ENCODE assay signal across 18 cellular contexts in the genomic region with DNA sequence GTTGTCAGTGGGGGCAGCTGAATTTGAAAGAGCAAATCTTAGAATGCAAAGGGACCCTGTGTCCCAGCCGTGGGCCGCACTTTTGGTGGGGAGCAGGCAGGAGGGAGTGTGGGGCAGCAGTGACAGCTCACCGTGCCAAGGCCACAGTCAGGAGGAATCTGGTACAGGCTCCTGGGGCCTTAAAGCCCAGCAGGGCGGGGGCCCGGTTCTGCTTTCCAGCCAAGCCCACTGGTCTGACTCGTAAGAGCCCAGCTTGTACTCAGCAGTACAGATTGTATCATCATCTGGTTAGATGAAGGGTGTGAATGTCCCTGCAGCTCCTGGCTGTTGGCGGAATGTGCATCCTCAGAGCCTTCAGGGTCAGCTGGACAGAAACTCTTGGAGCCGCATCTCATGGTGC. TPM values are rescaled to one million over a fixed set of nuclear protein-coding genes. Genes with fewer than 3 reads are reported as not detected.
DNase-seq lines count a peak whose midpoint lies in the region; ATAC-seq and TF ChIP-seq lines count a peak whose summit lies in the region.
"Had no signal": no experiment of that assay in that cellular context is flagged by ENCODE, and none has a peak within 500 bp of the region (broad histone marks: within the 10 kb centered on the region; RNA-seq: fewer than 3 reads in every experiment).

No MANE protein-coding gene starts in this region.

- peaks cover 4% of the 10 kb centered on the region for H3K36me3 Mint-ChIP-seq in activated CD8-positive, alpha-beta T cell treated with anti-CD3 and anti-CD28 coated beads for 36 hours (ENCODE audit: low read depth)
- H3K36me3 Mint-ChIP-seq: activated naive CD4-positive, alpha-beta T cell treated with anti-CD3 and anti-CD28 coated beads, Interleukin-2, amount 50 U/mL, for 72 hours had no signal

- TF ChIP-seq POLR2A in tibial nerve (IDR thresholded peaks at IDR 0.05), result no peak

- intact Hi-C loops in activated CD8-positive, alpha-beta T cell treated with anti-CD3 and anti-CD28 coated beads for 36 hours (cut with micrococcal nuclease), result no loop called here
- intact Hi-C loops in tibial artery (cut with DNase I; ENCODE audit: low total_unique reads), result no loop called here

- ATAC-seq in activated CD8-positive, alpha-beta T cell treated with anti-CD3 and anti-CD28 coated beads for 36 hours, result no peak
- no peak for ATAC-seq in GM18868 (IDR thresholded peaks at IDR 0.05; ENCODE audit: unreplicated experiment)
- ATAC-seq: HCT116, left lobe of liver had no signal

- H3K9me3 Mint-ChIP-seq in activated CD8-positive, alpha-beta T cell treated with anti-CD3 and anti-CD28 coated beads for 36 hours, result no peaks in the 10 kb centered on the region
- H3K9me3 Mint-ChIP-seq: activated naive CD4-positive, alpha-beta T cell treated with anti-CD3 and anti-CD28 coated beads, Interleukin-2, amount 50 U/mL, for 72 hours; CD14-positive monocyte; neural crest cell had no signal

- peaks cover 21% of the 10 kb centered on the region for H3K36me3 ChIP-seq in muscle layer of colon (ENCODE audit: insufficient read depth, low read length)
- peaks cover 2 to 46% (median 6%) of the 10 kb centered on the region in 3 donors for H3K36me3 ChIP-seq in tibial nerve
- peaks cover 11 to 38% (median 36%) of the 10 kb centered on the region in 3 donors for H3K36me3 ChIP-seq in tibial artery

- H3K4me3 Mint-ChIP-seq in activated CD8-positive, alpha-beta T cell treated with anti-CD3 and anti-CD28 coated beads for 36 hours, result no peak overlapping the region
- H3K4me3 Mint-ChIP-seq: CD14-positive monocyte, neural crest cell had no signal

- H3K27ac ChIP-seq in muscle layer of colon (ENCODE audit: low read depth, low read length) (peak overlapping the region; percentile 49), tibial nerve (peak overlapping the region in 3 of 4 donors; percentile 41 to 64 (median 60)), tibial artery (no peak overlapping the region)
- H3K27ac ChIP-seq: hepatocyte had no signal

- CTCF ChIA-PET in activated CD8-positive, alpha-beta T cell treated with anti-CD3 and anti-CD28 coated beads for 36 hours (lab: Charles Lee), result interaction anchor here (0.8 to 3.1 kb wide), 7 partner anchors 8 to 56 kb away, joined by 3 to 12 read pairs (median 3); no protein-coding TSS in a partner anchor

- WGBS in tibial nerve, 2 donors, result 59 to 75% methylated on average over 5 to 7 of the region's 8 CpGs

- no peak overlapping the region for H3K9ac ChIP-seq in muscle layer of colon (ENCODE audit: low read length)

- no peak overlapping the region for H3K4me3 ChIP-seq in epithelial cell of esophagus (ENCODE audit: low read length)
- no peak overlapping the region for H3K4me3 ChIP-seq in muscle layer of colon (ENCODE audit: low read depth in 1 of 2, low read length in 2 of 2)
- H3K4me3 ChIP-seq in tibial nerve, result no peak overlapping the region
- no peak overlapping the region for H3K4me3 ChIP-seq in tibial artery
- H3K4me3 ChIP-seq: hepatocyte had no signal

- no peak for TF ChIP-seq EP300 in tibial nerve (IDR thresholded peaks at IDR 0.05)

- peaks cover 33% of the 10 kb centered on the region for H3K4me1 Mint-ChIP-seq in activated CD8-positive, alpha-beta T cell treated with anti-CD3 and anti-CD28 coated beads for 36 hours (ENCODE audit: low read depth)

- H3K9me3 ChIP-seq in muscle layer of colon (ENCODE audit: low read length) (no peaks in the 10 kb centered on the region), tibial nerve (no peaks in the 10 kb centered on the region), tibial artery (no peaks in the 10 kb centered on the region)

- TF ChIP-seq CTCF in activated CD8-positive, alpha-beta T cell treated with anti-CD3 and anti-CD28 coated beads for 36 hours (IDR thresholded peaks at IDR 0.05), result no peak
- TF ChIP-seq CTCF in epithelial cell of esophagus (IDR thresholded peaks at IDR 0.05; ENCODE audit: insufficient read depth, low read depth, low read length, missing control alignments), result no peak
- no peak for TF ChIP-seq CTCF in tibial nerve (IDR thresholded peaks at IDR 0.05)
- no peak for TF ChIP-seq CTCF in tibial artery (IDR thresholded peaks at IDR 0.05)

- no peak for DNase-seq in activated CD8-positive, alpha-beta T cell treated with anti-CD3 and anti-CD28 coated beads for 36 hours
- DNase-seq in epithelial cell of esophagus (ENCODE audit: low read depth) (peak; percentile 29), tibial nerve (ENCODE audit: low spot score in 2 of 2) (no peak), tibial artery (no peak), NCI-H345 (lab: John Stamatoyannopoulos, UW) (no peak), SIG-M5 (lab: John Stamatoyannopoulos, UW) (no peak)
- DNase-seq: activated CD4-positive, CD25-positive, alpha-beta regulatory T cell; NCI-H2029 treated with DMSO at 0.1 percent for 48 hours; stimulated activated naive CD4-positive, alpha-beta T cell treated with Interleukin-2 at 50 U/mL for 16 hours; T-helper 2 cell had no signal

- H3K27ac Mint-ChIP-seq in activated CD8-positive, alpha-beta T cell treated with anti-CD3 and anti-CD28 coated beads for 36 hours, result peak overlapping the region; percentile 94

- peaks cover 69% of the 10 kb centered on the region for H3K4me1 ChIP-seq in muscle layer of colon (ENCODE audit: insufficient read depth, low read length)
- H3K4me1 ChIP-seq in tibial nerve, result peaks cover 0 to 66% (median 8%) of the 10 kb centered on the region in 4 donors
- peaks cover 0 to 24% (median 17%) of the 10 kb centered on the region in 4 donors for H3K4me1 ChIP-seq in tibial artery

- POLR2A ChIA-PET in activated CD8-positive, alpha-beta T cell treated with anti-CD3 and anti-CD28 coated beads for 36 hours (lab: Charles Lee), result interaction anchor here (0.6 to 1.9 kb wide), 2 partner anchors 12 to 204 kb away, joined by 3 to 5 read pairs; no protein-coding TSS in a partner anchor

- no peaks in the 10 kb centered on the region for H3K27me3 Mint-ChIP-seq in activated CD8-positive, alpha-beta T cell treated with anti-CD3 and anti-CD28 coated beads for 36 hours

- no peaks in the 10 kb centered on the region for H3K27me3 ChIP-seq in muscle layer of colon (ENCODE audit: control insufficient read depth in 1 of 2, insufficient read depth in 2 of 2, low read length in 2 of 2)
- no peaks in the 10 kb centered on the region for H3K27me3 ChIP-seq in tibial nerve
- H3K27me3 ChIP-seq in tibial artery, result no peaks in the 10 kb centered on the region
- H3K27me3 ChIP-seq: hepatocyte had no signal

RNA-seq across cellular contexts. Expression of a gene that starts 30.5 kb away (rescaled TPM):
- 10 to 100 TPM; 39.5 to 39.8 TPM for total RNA-seq in activated CD8-positive, alpha-beta T cell treated with anti-CD3 and anti-CD28 coated beads for 36 hours
- total RNA-seq in tibial nerve, result 100 to 1,000 TPM; 156 to 206 (median 157) TPM

Comparison
In these comparisons a context has a peak if more than half of its experiments do, and no peak if none do; other contexts are left out.
1. H3K27ac ChIP-seq: peak in muscle layer of colon (single experiment) and tibial nerve (3 of 4); none in tibial artery (0 of 2).